Comparison of ENCODE assay signal across 9 cellular contexts in the genomic region with DNA sequence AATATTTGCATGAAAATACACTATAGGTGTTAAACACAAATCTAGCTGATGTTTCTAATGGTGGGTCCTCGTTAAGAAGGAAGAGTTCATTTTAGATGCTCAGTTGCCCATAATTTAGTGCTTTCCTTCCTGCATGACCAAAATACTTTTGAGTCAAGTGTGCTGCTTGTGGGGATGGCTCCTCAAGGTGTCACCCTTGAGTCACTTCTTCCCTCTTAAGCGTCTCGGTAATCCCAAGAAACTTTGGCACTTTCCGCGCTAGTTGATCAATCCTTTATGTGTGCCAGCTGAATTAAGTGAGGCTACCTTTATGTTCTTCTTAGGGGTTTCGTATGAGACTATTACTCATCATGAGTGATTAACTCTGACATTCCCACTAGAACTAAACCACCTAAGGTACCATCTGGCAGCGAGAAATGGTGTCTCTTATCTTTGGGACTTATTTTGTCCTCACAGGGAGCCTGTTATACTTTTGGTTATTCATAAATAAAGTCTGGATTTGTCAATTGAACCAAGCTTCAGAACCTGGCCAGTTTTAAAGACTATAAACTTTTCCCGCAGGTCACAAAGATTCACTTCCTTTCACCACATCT.
DNase-seq lines count a peak whose midpoint lies in the region; ATAC-seq and TF ChIP-seq lines count a peak whose summit lies in the region.
"Had no signal": no experiment of that assay in that cellular context is flagged by ENCODE, and none has a peak within 500 bp of the region (broad histone marks: within the 10 kb centered on the region; RNA-seq: fewer than 3 reads in every experiment).

No MANE protein-coding gene starts in this region.

- no peaks in the 10 kb centered on the region for H3K9me2 ChIP-seq in hepatocyte (replicated peaks; ENCODE audit: insufficient read depth)

- no peak overlapping the region for H3K4me3 Mint-ChIP-seq in natural killer cell treated with Interleukin-12 subunit alpha and Interleukin-12 subunit beta and Interleukin-15 and Interleukin-18, amount 100 ng/mL, for 72 hours

- no peak overlapping the region for H3K27ac Mint-ChIP-seq in natural killer cell treated with Interleukin-12 subunit alpha and Interleukin-12 subunit beta and Interleukin-15 and Interleukin-18, amount 100 ng/mL, for 72 hours
- H3K27ac Mint-ChIP-seq: naive thymus-derived CD4-positive, alpha-beta T cell had no signal

- H3K9me3 ChIP-seq in hepatocyte (ENCODE audit: low read depth) = no peaks in the 10 kb centered on the region

- H3K27ac ChIP-seq in hepatocyte = no peak overlapping the region

- in situ Hi-C loops in astrocyte of the cerebellum (cut with HindIII; ENCODE audit: low sequenced_read_pairs) = no loop called here

- peaks cover 0 to 31% of the 10 kb centered on the region in 2 donors for H3K27me3 Mint-ChIP-seq in natural killer cell treated with Interleukin-12 subunit alpha and Interleukin-12 subunit beta and Interleukin-15 and Interleukin-18, amount 100 ng/mL, for 72 hours

- H3K4me1 Mint-ChIP-seq in natural killer cell treated with Interleukin-12 subunit alpha and Interleukin-12 subunit beta and Interleukin-15 and Interleukin-18, amount 100 ng/mL, for 72 hours (ENCODE audit: low read depth in 2 of 2) = peaks cover 0 to 3% of the 10 kb centered on the region in 2 donors

- H3K79me2 ChIP-seq in hepatocyte = no peaks in the 10 kb centered on the region

- H3K36me3 ChIP-seq in hepatocyte (replicated peaks; ENCODE audit: insufficient read depth, low read depth) = no peaks in the 10 kb centered on the region

- H3K27me3 ChIP-seq in hepatocyte = peaks cover 21% of the 10 kb centered on the region

- no peaks in the 10 kb centered on the region for H3K36me3 Mint-ChIP-seq in natural killer cell treated with Interleukin-12 subunit alpha and Interleukin-12 subunit beta and Interleukin-15 and Interleukin-18, amount 100 ng/mL, for 72 hours
- H3K36me3 Mint-ChIP-seq: naive thymus-derived CD4-positive, alpha-beta T cell had no signal

- ATAC-seq in natural killer cell treated with Interleukin-12 subunit alpha and Interleukin-12 subunit beta and Interleukin-15 and Interleukin-18, amount 100 ng/mL, for 72 hours = no peak
- ATAC-seq: naive thymus-derived CD4-positive, alpha-beta T cell had no signal

- H3K4me2 ChIP-seq in hepatocyte = no peak overlapping the region

- TF ChIP-seq CTCF in AG09309 (IDR thresholded peaks at IDR 0.05; ENCODE audit: control insufficient read depth, insufficient read depth, low read depth, low read length, missing control alignments) (peak; percentile 81), GM12873 (IDR thresholded peaks at IDR 0.05; ENCODE audit: insufficient read depth, low read depth, low read length, missing control alignments) (peak; percentile 80), astrocyte of the cerebellum (IDR thresholded peaks at IDR 0.05; ENCODE audit: low read depth, low read length, missing control alignments) (peak; percentile 86), hepatocyte (IDR thresholded peaks at IDR 0.05; ENCODE audit: poor library complexity) (peak; percentile 72)

- H3K4me3 ChIP-seq in AG09309 (ENCODE audit: control insufficient read depth, low read depth, low read length) (no peak overlapping the region), astrocyte of the cerebellum (ENCODE audit: low read depth, low read length) (no peak overlapping the region), hepatocyte (no peak overlapping the region), skeletal muscle cell (ENCODE audit: low read depth, low read length) (no peak overlapping the region)

- H3K9me3 Mint-ChIP-seq in natural killer cell treated with Interleukin-12 subunit alpha and Interleukin-12 subunit beta and Interleukin-15 and Interleukin-18, amount 100 ng/mL, for 72 hours = peaks cover 5% of the 10 kb centered on the region

- DNase-seq in AG09309 (ENCODE audit: low read depth) = peak; percentile 43
- DNase-seq in NCI-H2227 treated with DMSO at 0.1 percent for 48 hours (lab: John Stamatoyannopoulos, UW) = peak; percentile 1
- peak; percentile 62 for DNase-seq in astrocyte of the cerebellum (ENCODE audit: low read depth)
- peak; percentile 73 for DNase-seq in hepatocyte (ENCODE audit: low spot score)
- DNase-seq in skeletal muscle cell (ENCODE audit: low read depth) = peak; percentile 7
- DNase-seq in natural killer cell treated with Interleukin-12 subunit alpha and Interleukin-12 subunit beta and Interleukin-15 and Interleukin-18, amount 100 ng/mL, for 72 hours (ENCODE audit: low spot score) = no peak
- DNase-seq in KG1 (lab: John Stamatoyannopoulos, UW) = no peak

- H2AFZ ChIP-seq in hepatocyte = no peak overlapping the region

- H3K4me1 ChIP-seq in hepatocyte (ENCODE audit: insufficient read depth) = no peaks in the 10 kb centered on the region

- WGBS in hepatocyte (ENCODE audit: low lambda C conversion rate, missing lambda C conversion rate) = 25% methylated on average over 8 of the region's 8 CpGs

- H4K20me1 ChIP-seq in hepatocyte (ENCODE audit: insufficient read depth, poor library complexity, severe bottlenecking) = no peaks in the 10 kb centered on the region

Comparison
In these comparisons a context has a peak if more than half of its experiments do, and no peak if none do; other contexts are left out.
1. DNase-seq: peak in AG09309 (single experiment), NCI-H2227 treated with DMSO at 0.1 percent for 48 hours (single experiment), astrocyte of the cerebellum (single experiment), hepatocyte (single experiment) and skeletal muscle cell (single experiment); none in natural killer cell treated with Interleukin-12 subunit alpha and Interleukin-12 subunit beta and Interleukin-15 and Interleukin-18, amount 100 ng/mL, for 72 hours (single experiment) and KG1 (single experiment).
2. Peak in every context shown above with its lines, with median percentiles within 50 percentile points of each other: CTCF ChIP-seq.